11 cellular contexts compared by ENCODE assay signal in the genomic region with DNA sequence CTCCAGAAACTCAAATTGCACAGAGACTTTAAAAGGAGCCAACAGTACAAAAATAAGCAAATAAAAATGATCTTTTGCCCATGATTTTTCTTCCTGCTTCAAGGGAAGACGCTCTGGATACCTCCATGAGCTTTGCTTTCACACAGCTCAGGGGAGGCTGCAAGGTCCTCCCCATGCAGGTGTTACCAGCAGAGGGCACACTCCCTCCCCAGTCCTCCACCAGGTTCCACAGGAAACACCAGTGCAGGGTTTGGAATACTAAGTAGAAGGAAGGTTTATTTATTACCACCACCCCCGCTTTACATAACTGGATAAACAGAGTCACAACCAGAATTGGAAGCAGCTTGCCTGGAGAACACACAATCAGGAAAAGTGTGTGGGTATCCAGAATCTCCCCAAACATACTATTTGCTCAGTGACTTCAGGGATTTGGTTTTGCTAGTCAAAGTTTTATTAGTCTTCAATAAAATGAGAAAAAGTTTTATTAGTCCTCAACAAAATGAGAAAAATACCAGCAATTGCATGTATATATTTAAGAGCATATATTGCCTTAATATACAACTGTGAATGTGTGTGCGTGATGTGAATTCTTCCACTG. TPM values are rescaled to one million over a fixed set of nuclear protein-coding genes. Genes with fewer than 3 reads are reported as not detected.
DNase-seq lines count a peak whose midpoint lies in the region; ATAC-seq and TF ChIP-seq lines count a peak whose summit lies in the region.
"Had no signal": no experiment of that assay in that cellular context is flagged by ENCODE, and none has a peak within 500 bp of the region (broad histone marks: within the 10 kb centered on the region; RNA-seq: fewer than 3 reads in every experiment).

No MANE protein-coding gene starts in this region.

- ATAC-seq in activated CD8-positive, alpha-beta T cell treated with anti-CD3 and anti-CD28 coated beads for 36 hours, result no peak
- ATAC-seq in activated CD8-positive, alpha-beta T cell treated with anti-CD3 and anti-CD28 coated beads, Interleukin-2, amount 10 ng/mL, durations not matched to agents 7 days and 5 days, result no peak

- 57 to 85% methylated on average over 3 of the region's 3 CpGs for WGBS in testis, 2 donors

- H3K36me3 ChIP-seq in NT2/D1 (ENCODE audit: insufficient read depth, insufficient read length, low read length) (no peaks in the 10 kb centered on the region), testis (ENCODE audit: low read depth, missing control alignments) (no peaks in the 10 kb centered on the region)

- no peaks in the 10 kb centered on the region for H3K9me3 ChIP-seq in NT2/D1 (ENCODE audit: insufficient read depth, low read length)
- no peaks in the 10 kb centered on the region for H3K9me3 ChIP-seq in testis
- H3K9me3 ChIP-seq: Caco-2 had no signal

- POLR2A ChIA-PET in activated CD8-positive, alpha-beta T cell treated with anti-CD3 and anti-CD28 coated beads for 36 hours (lab: Charles Lee), result no interaction called here
- POLR2A ChIA-PET in activated CD8-positive, alpha-beta T cell treated with anti-CD3 and anti-CD28 coated beads, Interleukin-2, amount 10 ng/mL, durations not matched to agents 7 days and 5 days (lab: Charles Lee), result no interaction called here

- no peaks in the 10 kb centered on the region for H3K9me3 Mint-ChIP-seq in activated CD8-positive, alpha-beta T cell treated with anti-CD3 and anti-CD28 coated beads for 36 hours
- no peaks in the 10 kb centered on the region for H3K9me3 Mint-ChIP-seq in activated CD8-positive, alpha-beta T cell treated with anti-CD3 and anti-CD28 coated beads, Interleukin-2, amount 10 ng/mL, durations not matched to agents 7 days and 5 days (ENCODE audit: insufficient read depth)
- H3K9me3 Mint-ChIP-seq: activated naive CD4-positive, alpha-beta T cell treated with anti-CD3 and anti-CD28 coated beads, Interleukin-2, amount 50 U/mL, for 72 hours had no signal

- CTCF ChIA-PET in activated CD8-positive, alpha-beta T cell treated with anti-CD3 and anti-CD28 coated beads for 36 hours (lab: Charles Lee), result interaction anchor here (1.1 kb wide), 1 partner anchor 9 kb away, joined by 3 read pairs; no protein-coding TSS in a partner anchor
- CTCF ChIA-PET in activated CD8-positive, alpha-beta T cell treated with anti-CD3 and anti-CD28 coated beads, Interleukin-2, amount 10 ng/mL, durations not matched to agents 7 days and 5 days (lab: Charles Lee), result interaction anchor here (1.5 kb wide), 2 partner anchors 12 to 15 kb away, joined by 4 read pairs; no protein-coding TSS in a partner anchor

- no peaks in the 10 kb centered on the region for H3K4me1 ChIP-seq in NT2/D1 (ENCODE audit: insufficient read depth, insufficient read length)
- H3K4me1 ChIP-seq in testis, result no peaks in the 10 kb centered on the region

- H3K36me3 Mint-ChIP-seq in activated CD8-positive, alpha-beta T cell treated with anti-CD3 and anti-CD28 coated beads for 36 hours (ENCODE audit: low read depth), result no peaks in the 10 kb centered on the region
- H3K36me3 Mint-ChIP-seq in activated CD8-positive, alpha-beta T cell treated with anti-CD3 and anti-CD28 coated beads, Interleukin-2, amount 10 ng/mL, durations not matched to agents 7 days and 5 days (ENCODE audit: low read depth), result no peaks in the 10 kb centered on the region
- H3K36me3 Mint-ChIP-seq: activated naive CD4-positive, alpha-beta T cell treated with anti-CD3 and anti-CD28 coated beads, Interleukin-2, amount 50 U/mL, for 72 hours had no signal

- H3K4me3 ChIP-seq in NT2/D1 (ENCODE audit: insufficient read length, low read depth) (no peak overlapping the region), testis (no peak overlapping the region)

- no peaks in the 10 kb centered on the region for H3K27me3 ChIP-seq in NT2/D1 (ENCODE audit: insufficient read depth, insufficient read length)
- H3K27me3 ChIP-seq in testis, result no peaks in the 10 kb centered on the region

- no peak overlapping the region for H3K9ac ChIP-seq in NT2/D1 (ENCODE audit: insufficient read length, low read depth)

- H3K4me1 Mint-ChIP-seq in activated CD8-positive, alpha-beta T cell treated with anti-CD3 and anti-CD28 coated beads for 36 hours (ENCODE audit: low read depth), result no peaks in the 10 kb centered on the region
- no peaks in the 10 kb centered on the region for H3K4me1 Mint-ChIP-seq in activated CD8-positive, alpha-beta T cell treated with anti-CD3 and anti-CD28 coated beads, Interleukin-2, amount 10 ng/mL, durations not matched to agents 7 days and 5 days (ENCODE audit: low read depth)

- TF ChIP-seq CTCF in activated CD8-positive, alpha-beta T cell treated with anti-CD3 and anti-CD28 coated beads for 36 hours (IDR thresholded peaks at IDR 0.05), result peak; percentile 19
- peak in 1 of 3 experiments; percentile 10 for TF ChIP-seq CTCF in testis (IDR thresholded peaks at IDR 0.05)

- H3K27ac Mint-ChIP-seq in activated CD8-positive, alpha-beta T cell treated with anti-CD3 and anti-CD28 coated beads for 36 hours, result no peak overlapping the region
- H3K27ac Mint-ChIP-seq in activated CD8-positive, alpha-beta T cell treated with anti-CD3 and anti-CD28 coated beads, Interleukin-2, amount 10 ng/mL, durations not matched to agents 7 days and 5 days, result no peak overlapping the region
- H3K27ac Mint-ChIP-seq: activated naive CD4-positive, alpha-beta T cell treated with anti-CD3 and anti-CD28 coated beads, Interleukin-2, amount 50 U/mL, for 72 hours had no signal

- H3K4me3 Mint-ChIP-seq in activated CD8-positive, alpha-beta T cell treated with anti-CD3 and anti-CD28 coated beads for 36 hours, result no peak overlapping the region
- no peak overlapping the region for H3K4me3 Mint-ChIP-seq in activated CD8-positive, alpha-beta T cell treated with anti-CD3 and anti-CD28 coated beads, Interleukin-2, amount 10 ng/mL, durations not matched to agents 7 days and 5 days

- peak; percentile 5 for DNase-seq in activated CD8-positive, alpha-beta T cell treated with anti-CD3 and anti-CD28 coated beads for 36 hours
- DNase-seq in activated CD8-positive, alpha-beta T cell treated with anti-CD3 and anti-CD28 coated beads, Interleukin-2, amount 10 ng/mL, durations not matched to agents 7 days and 5 days, result no peak
- DNase-seq in NT2/D1 (ENCODE audit: low read depth, low spot score), result peak; percentile 57
- peak; percentile 5 to 28 for DNase-seq in erythroblast (lab: John Stamatoyannopoulos, UW)
- DNase-seq in testis, result peak; percentile 44
- DNase-seq in NCI-H226, result no peak
- DNase-seq in SKM-1 treated with dmso at 0.1 percent for 144 hours (lab: John Stamatoyannopoulos, UW; ENCODE audit: unreplicated experiment), result no peak
- DNase-seq in HK-2 (ENCODE audit: unreplicated experiment), result no peak

- H3K27me3 Mint-ChIP-seq in activated CD8-positive, alpha-beta T cell treated with anti-CD3 and anti-CD28 coated beads for 36 hours, result peaks cover 6% of the 10 kb centered on the region
- H3K27me3 Mint-ChIP-seq in activated CD8-positive, alpha-beta T cell treated with anti-CD3 and anti-CD28 coated beads, Interleukin-2, amount 10 ng/mL, durations not matched to agents 7 days and 5 days (ENCODE audit: low read depth), result peaks cover 11% of the 10 kb centered on the region

- H3K27ac ChIP-seq in testis, result no peak overlapping the region

- no peak for TF ChIP-seq POLR2A in erythroblast (IDR thresholded peaks at IDR 0.05; ENCODE audit: low read length)
- no peak for TF ChIP-seq POLR2A in testis (IDR thresholded peaks at IDR 0.05)

- intact Hi-C loops in activated CD8-positive, alpha-beta T cell treated with anti-CD3 and anti-CD28 coated beads for 36 hours (cut with micrococcal nuclease), result no loop called here
- intact Hi-C loops in testis (cut with DNase I; ENCODE audit: low total_unique reads), result no loop called here

RNA-seq across cellular contexts. Expression of a gene that starts 37.3 kb away (rescaled TPM):
- not detected for total RNA-seq in activated CD8-positive, alpha-beta T cell treated with anti-CD3 and anti-CD28 coated beads for 36 hours
- total RNA-seq in activated CD8-positive, alpha-beta T cell treated with anti-CD3 and anti-CD28 coated beads, Interleukin-2, amount 10 ng/mL, durations not matched to agents 7 days and 5 days, result not detected
- total RNA-seq in testis, result under 1 TPM in 1 of 2 donors, not detected in 1; 0.24 TPM
- polyA plus RNA-seq in testis (ENCODE audit: insufficient read depth, low read depth, low replicate concordance), result not detected
- total RNA-seq: activated naive CD4-positive, alpha-beta T cell treated with anti-CD3 and anti-CD28 coated beads, Interleukin-2, amount 50 U/mL, for 72 hours; posterior vena cava had no signal

Comparison
In these comparisons a context has a peak if more than half of its experiments do, and no peak if none do; other contexts are left out.
1. DNase-seq: peak in activated CD8-positive, alpha-beta T cell treated with anti-CD3 and anti-CD28 coated beads for 36 hours (single experiment), NT2/D1 (single experiment), erythroblast (2 of 2) and testis (single experiment); none in activated CD8-positive, alpha-beta T cell treated with anti-CD3 and anti-CD28 coated beads, Interleukin-2, amount 10 ng/mL, durations not matched to agents 7 days and 5 days (single experiment), NCI-H226 (single experiment), SKM-1 treated with dmso at 0.1 percent for 144 hours (single experiment) and HK-2 (single experiment).